In genomic region chr14:52862652-52863338, GRCh38 we compare ENCODE assay signal across 1 cellular context.
TF ChIP-seq lines count a peak whose summit lies in the region.

No MANE protein-coding gene starts in this region.

TF ChIP-seq in SK-N-SH, 30 proteins besides CTCF, POLR2A, EP300 and RAD21 (continued from another document):
- no peak for TF ChIP-seq REST (IDR thresholded peaks at IDR 0.05; ENCODE audit: low read depth, low read length)
- TF ChIP-seq NFIC (IDR thresholded peaks at IDR 0.05; ENCODE audit: borderline replicate concordance), result no peak
- TF ChIP-seq ZBTB33 (IDR thresholded peaks at IDR 0.05; ENCODE audit: borderline replicate concordance, low read depth), result no peak
- no peak for TF ChIP-seq MAX (IDR thresholded peaks at IDR 0.05; ENCODE audit: low read depth)
- TF ChIP-seq RXRA (IDR thresholded peaks at IDR 0.05; ENCODE audit: borderline replicate concordance, low read depth), result no peak
